In the genomic region with DNA sequence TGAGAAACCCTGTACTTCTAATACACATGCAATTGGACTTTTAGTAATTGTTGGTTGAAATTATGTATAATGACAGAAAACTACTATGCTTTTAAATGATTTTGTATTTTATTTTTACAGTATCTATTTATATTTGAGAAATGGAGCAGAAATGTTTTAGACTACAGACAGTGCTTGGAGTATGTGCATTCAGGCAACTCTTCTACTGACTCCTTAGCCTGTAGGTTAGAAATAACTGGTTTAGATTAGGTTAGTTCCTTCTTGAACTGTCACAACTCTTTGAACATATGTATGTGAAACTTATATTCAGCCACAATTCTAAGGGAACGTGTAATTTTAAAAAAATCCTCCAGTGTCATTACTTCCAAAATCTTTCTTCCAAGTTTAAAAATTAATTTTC, we compare ENCODE assay signal across 10 cellular contexts. TPM values are rescaled to one million over a fixed set of nuclear protein-coding genes. Genes with fewer than 3 reads are reported as not detected.
A peak's percentile ranks its signal among the peaks of the same experiment; 100 is the strongest.
DNase-seq lines count a peak whose midpoint lies in the region; ATAC-seq, FAIRE-seq and TF ChIP-seq lines count a peak whose summit lies in the region.
"Had no signal": no experiment of that assay in that cellular context is flagged by ENCODE, and none has a peak within 500 bp of the region (broad histone marks: within the 10 kb centered on the region; RNA-seq: fewer than 3 reads in every experiment).

No MANE protein-coding gene starts in this region.

- CTCF ChIA-PET in BJ (lab: Yijun Ruan, JAX): no interaction called here
- CTCF ChIA-PET in K562 (lab: Yijun Ruan, JAX; ENCODE audit: low intra/inter-chr PET ratio): no interaction called here
- CTCF ChIA-PET in GM10248 (lab: Yijun Ruan, JAX): no interaction called here

- peak overlapping the region in 1 of 2 experiments; percentile 94; a peak in 3 of 4 replicates for H3K9ac ChIP-seq in K562 (ENCODE audit: insufficient read depth in 1 of 2, low read depth in 2 of 2, low read length in 2 of 2)

- peaks cover 96% of the 10 kb centered on the region for H3K79me2 ChIP-seq in K562 (ENCODE audit: control insufficient read depth, insufficient read depth, low read length)

- H3K4me1 ChIP-seq in K562 (replicated peaks in 1 of 2; ENCODE audit: control insufficient read depth in 2 of 2, insufficient read depth in 2 of 2, low read length in 2 of 2): peaks cover 0 to 25% of the 10 kb centered on the region in 2 experiments; a peak in 3 of 5 replicates

- TF ChIP-seq EP300 in K562 (IDR thresholded peaks at IDR 0.05; ENCODE audit: low read length): no peak

- TF ChIP-seq RAD21 in K562 (CRISPR knock-in tag; conservative IDR thresholded peaks at IDR 0.05 in 1 of 2, IDR thresholded peaks at IDR 0.05 in 1 of 2): no peak

- TF ChIP-seq CTCF in BJ (IDR thresholded peaks at IDR 0.05; ENCODE audit: insufficient read depth, low read depth, low read length) (no peak), K562 (IDR thresholded peaks at IDR 0.05 in 2 of 3, conservative IDR thresholded peaks at IDR 0.05 in 1 of 3; ENCODE audit: insufficient read depth in 2 of 3, low read depth in 1 of 3, low read length in 3 of 3) (no peak), GM10248 (IDR thresholded peaks at IDR 0.05; ENCODE audit: control extremely low read depth, extremely low read depth, low read depth, missing control alignments) (no peak)

- H3K27me3 ChIP-seq in BJ (ENCODE audit: control insufficient read depth, insufficient read depth, low read length) (no peaks in the 10 kb centered on the region), K562 (ENCODE audit: control insufficient read depth in 2 of 2, insufficient read depth in 2 of 2, low read length in 2 of 2) (no peaks in the 10 kb centered on the region)

- peak overlapping the region; percentile 98 for H3K4me3 Mint-ChIP-seq in natural killer cell treated with Interleukin-12 subunit alpha and Interleukin-12 subunit beta and Interleukin-15 and Interleukin-18, amount 100 ng/mL, for 72 hours

- H3K4me1 Mint-ChIP-seq in natural killer cell treated with Interleukin-12 subunit alpha and Interleukin-12 subunit beta and Interleukin-15 and Interleukin-18, amount 100 ng/mL, for 72 hours (ENCODE audit: low read depth in 2 of 2): peaks cover 41 to 79% of the 10 kb centered on the region in 2 donors

- no peak for FAIRE-seq in K562 (lab: Jason Lieb, UNC)

- intact Hi-C loops in K562 (cut with micrococcal nuclease): no loop called here

- H3K9me3 ChIP-seq in K562 (replicated peaks; ENCODE audit: control insufficient read depth, insufficient read depth, low read depth, low read length): no peaks in the 10 kb centered on the region

- peak overlapping the region; percentile 95; the same call in 2 of the 3 replicates for H3K27ac ChIP-seq in K562 (ENCODE audit: extremely low read depth, low read depth, low read length)

- DNase-seq in BJ (ENCODE audit: low read depth): no peak
- peak; percentile 43 for DNase-seq in KG1 (lab: John Stamatoyannopoulos, UW)
- peak in 1 of 4 experiments; percentile 14 for DNase-seq in K562 (ENCODE audit: extremely low read depth in 1 of 4, low spot score in 3 of 4)
- no peak for DNase-seq in natural killer cell treated with Interleukin-12 subunit alpha and Interleukin-12 subunit beta and Interleukin-15 and Interleukin-18, amount 100 ng/mL, for 72 hours (ENCODE audit: low spot score)
- DNase-seq in GM10248 (ENCODE audit: extremely low spot score): no peak
- DNase-seq in NCI-H1436 (lab: John Stamatoyannopoulos, UW): no peak
- DNase-seq: activated effector memory CD4-positive, alpha-beta T cell treated with Interleukin-2 at 50 U/mL for 16 hours; NCI-H1694 had no signal

- no peaks in the 10 kb centered on the region for H3K9me1 ChIP-seq in K562 (ENCODE audit: control insufficient read depth, insufficient read depth, low read length)

- H3K4me2 ChIP-seq in K562 (ENCODE audit: insufficient read depth, low read length): peak overlapping the region; percentile 98

- in situ Hi-C loops in K562 (cut with MboI): loop anchor here (5.0 kb wide), 1 partner anchor 72 kb away; the partner anchor contains the start of gene TM7SF3

- H2AFZ ChIP-seq in K562 (ENCODE audit: low read depth, low read length): no peak overlapping the region

- H3K4me3 ChIP-seq in BJ (ENCODE audit: low read depth, low read length) (peak overlapping the region; percentile 88), K562 (peak overlapping the region; percentile 84)

- no peak for TF ChIP-seq POLR2A in K562 (conservative IDR thresholded peaks at IDR 0.05)

- 0 out of 2 replicates have a peak, but pooled peaks cover 5% of the 10 kb centered on the region for H4K20me1 ChIP-seq in K562 (replicated peaks; ENCODE audit: control insufficient read depth, insufficient read depth, low read length)

- POLR2A ChIA-PET in BJ (lab: Charles Lee) (no interaction called here), K562 (lab: Yijun Ruan, JAX) (no interaction called here), GM10248 (lab: Yijun Ruan, JAX) (interaction anchor here (0.6 kb wide), 1 partner anchor 13 kb away, joined by 3 read pairs; no protein-coding TSS in a partner anchor)

- H3K27ac Mint-ChIP-seq in natural killer cell treated with Interleukin-12 subunit alpha and Interleukin-12 subunit beta and Interleukin-15 and Interleukin-18, amount 100 ng/mL, for 72 hours: peak overlapping the region; percentile 88 to 95

- ATAC-seq in K562 (peak; percentile 56), GM19455 (IDR thresholded peaks at IDR 0.05; ENCODE audit: unreplicated experiment) (no peak), GM18861 (IDR thresholded peaks at IDR 0.05; ENCODE audit: unreplicated experiment) (no peak)
- no peak for ATAC-seq in natural killer cell treated with Interleukin-12 subunit alpha and Interleukin-12 subunit beta and Interleukin-15 and Interleukin-18, amount 100 ng/mL, for 72 hours

- WGBS in K562 (ENCODE audit: insufficient coverage, low coverage, missing lambda C conversion rate): 0% methylated on average over 1 of the region's 1 CpG

- BruUV-seq in K562 (replicated peaks; lab: Mats Ljungman, UMichigan): no TSS peak

- H3K36me3 Mint-ChIP-seq in natural killer cell treated with Interleukin-12 subunit alpha and Interleukin-12 subunit beta and Interleukin-15 and Interleukin-18, amount 100 ng/mL, for 72 hours: peaks cover 9% of the 10 kb centered on the region

- H3K36me3 ChIP-seq in BJ (ENCODE audit: control insufficient read depth, insufficient read depth, low read length) (no peaks in the 10 kb centered on the region), K562 (ENCODE audit: control insufficient read depth, insufficient read depth, low read length) (peaks cover 5% of the 10 kb centered on the region; the same call in 2 of the 3 replicates)

- H3K27me3 Mint-ChIP-seq in natural killer cell treated with Interleukin-12 subunit alpha and Interleukin-12 subunit beta and Interleukin-15 and Interleukin-18, amount 100 ng/mL, for 72 hours: no peaks in the 10 kb centered on the region

- H3K9me3 Mint-ChIP-seq in natural killer cell treated with Interleukin-12 subunit alpha and Interleukin-12 subunit beta and Interleukin-15 and Interleukin-18, amount 100 ng/mL, for 72 hours: no peaks in the 10 kb centered on the region

TF ChIP-seq in K562, 482 proteins besides CTCF, POLR2A, EP300 and RAD21 (continues in another document):
- TF ChIP-seq TGIF2 (CRISPR knock-in tag; IDR thresholded peaks at IDR 0.05): no peak

RNA-seq across cellular contexts. Expression of gene FGFR1OP2, which starts 1.7 kb away (rescaled TPM):
- 16.1 and 36.3 TPM in 2 replicates for polyA plus RNA-seq in BJ (2011; rRNA removed)
- polyA minus RNA-seq in BJ (2011; rRNA and poly(A)+ RNA removed): 12.1 and 12.5 TPM in 2 replicates
- total RNA-seq in K562 (2011; cell fraction: chromatin; rRNA removed; ENCODE audit: low replicate concordance): 23.1 and 99.0 TPM in 2 replicates
- total RNA-seq in K562 (2011; cell fraction: nucleolus; rRNA removed): 14.8 and 20.3 TPM in 2 replicates
- 32.0 and 41.6 TPM in 2 replicates for total RNA-seq in K562 (2011; cell fraction: nucleoplasm; rRNA removed)
- total RNA-seq in K562 (2014; rRNA removed): 36.3 and 38.6 TPM in 2 replicates
- total RNA-seq in K562 (2014; rRNA removed; fragmentation: Illumina TruSeq; extraction: Trizol): 42.5 and 49.4 TPM in 2 replicates
- total RNA-seq in K562 (2015; rRNA removed; fragmentation: Illumina TruSeq; extraction: Trizol): 44.9 and 48.2 TPM in 2 replicates
- total RNA-seq in K562 (2021): 31.8 and 32.6 TPM in 2 replicates
- 34.0 and 49.0 TPM in 2 replicates for polyA plus RNA-seq in K562 (2011; rRNA removed)
- 11.7 and 14.9 TPM in 2 replicates for polyA plus RNA-seq in K562 (2011; cell fraction: cytosol; rRNA removed)
- polyA plus RNA-seq in K562 (2011; cell fraction: nucleus; rRNA removed): 21.1 and 22.6 TPM in 2 replicates
- polyA plus RNA-seq in K562 (2012): 30.5 and 39.9 TPM in 2 replicates
- polyA plus RNA-seq in K562 (2014; fragmentation: Illumina TruSeq; extraction: Trizol): 37.1 TPM in 2 replicates
- polyA plus RNA-seq in K562 (2014; fragmentation: Nextera tagmentation; extraction: Ambion mirVana): 10 to 100 TPM; 31.6 to 33.0 TPM
- polyA plus RNA-seq in K562 (2014; rRNA removed): 33.2 and 41.1 TPM in 2 replicates
- 70.0 and 81.4 TPM in 2 replicates for polyA minus RNA-seq in K562 (2011; rRNA and poly(A)+ RNA removed)
- 20.9 and 24.7 TPM in 2 replicates for polyA minus RNA-seq in K562 (2011; cell fraction: cytosol; rRNA and poly(A)+ RNA removed)
- polyA minus RNA-seq in K562 (2011; cell fraction: nucleus; rRNA and poly(A)+ RNA removed): 30.6 and 43.4 TPM in 2 replicates
- 10 to 100 TPM; 55.6 to 68.5 TPM for total RNA-seq in natural killer cell treated with Interleukin-12 subunit alpha and Interleukin-12 subunit beta and Interleukin-15 and Interleukin-18, amount 100 ng/mL, for 72 hours

RNA-seq across cellular contexts. Expression of gene INTS13, which starts 2.2 kb away (rescaled TPM):
- polyA plus RNA-seq in BJ (2011; rRNA removed) (11.4 and 25.9 TPM in 2 replicates), K562 (2011; rRNA removed) (50.8 and 79.0 TPM in 2 replicates), K562 (2014; fragmentation: Illumina TruSeq; extraction: Trizol) (54.8 and 78.1 TPM in 2 replicates), K562 (2014; fragmentation: Nextera tagmentation; extraction: Ambion mirVana) (10 to 100 TPM; 50.3 to 91.8 TPM), K562 (2014; rRNA removed) (50.6 TPM in 2 replicates)
- polyA minus RNA-seq in BJ (2011; rRNA and poly(A)+ RNA removed): 37.0 and 81.4 TPM in 2 replicates
- 48.8 and 105 TPM in 2 replicates for total RNA-seq in K562 (2011; cell fraction: chromatin; rRNA removed; ENCODE audit: low replicate concordance)
- total RNA-seq in K562 (2011; cell fraction: nucleolus; rRNA removed): 21.8 and 25.4 TPM in 2 replicates
- 33.9 and 39.9 TPM in 2 replicates for total RNA-seq in K562 (2011; cell fraction: nucleoplasm; rRNA removed)
- total RNA-seq in K562 (2014; rRNA removed) (55.1 and 56.8 TPM in 2 replicates), K562 (2014; rRNA removed; fragmentation: Illumina TruSeq; extraction: Trizol) (89.7 and 102 TPM in 2 replicates), K562 (2015; rRNA removed; fragmentation: Illumina TruSeq; extraction: Trizol) (82.2 and 89.1 TPM in 2 replicates), K562 (2021) (48.3 and 57.9 TPM in 2 replicates)
- polyA plus RNA-seq in K562 (2011; cell fraction: cytosol; rRNA removed): 12.4 and 26.6 TPM in 2 replicates
- 15.6 and 21.3 TPM in 2 replicates for polyA plus RNA-seq in K562 (2011; cell fraction: nucleus; rRNA removed)
- 36.2 and 64.1 TPM in 2 replicates for polyA plus RNA-seq in K562 (2012)
- 130 and 148 TPM in 2 replicates for polyA minus RNA-seq in K562 (2011; rRNA and poly(A)+ RNA removed)
- polyA minus RNA-seq in K562 (2011; cell fraction: cytosol; rRNA and poly(A)+ RNA removed): 75.4 and 103 TPM in 2 replicates
- 26.3 and 44.5 TPM in 2 replicates for polyA minus RNA-seq in K562 (2011; cell fraction: nucleus; rRNA and poly(A)+ RNA removed)
- 10 to 100 TPM; 36.7 to 52.5 TPM for total RNA-seq in natural killer cell treated with Interleukin-12 subunit alpha and Interleukin-12 subunit beta and Interleukin-15 and Interleukin-18, amount 100 ng/mL, for 72 hours
